Comparison of ENCODE assay signal across 8 cellular contexts in the genomic region with DNA sequence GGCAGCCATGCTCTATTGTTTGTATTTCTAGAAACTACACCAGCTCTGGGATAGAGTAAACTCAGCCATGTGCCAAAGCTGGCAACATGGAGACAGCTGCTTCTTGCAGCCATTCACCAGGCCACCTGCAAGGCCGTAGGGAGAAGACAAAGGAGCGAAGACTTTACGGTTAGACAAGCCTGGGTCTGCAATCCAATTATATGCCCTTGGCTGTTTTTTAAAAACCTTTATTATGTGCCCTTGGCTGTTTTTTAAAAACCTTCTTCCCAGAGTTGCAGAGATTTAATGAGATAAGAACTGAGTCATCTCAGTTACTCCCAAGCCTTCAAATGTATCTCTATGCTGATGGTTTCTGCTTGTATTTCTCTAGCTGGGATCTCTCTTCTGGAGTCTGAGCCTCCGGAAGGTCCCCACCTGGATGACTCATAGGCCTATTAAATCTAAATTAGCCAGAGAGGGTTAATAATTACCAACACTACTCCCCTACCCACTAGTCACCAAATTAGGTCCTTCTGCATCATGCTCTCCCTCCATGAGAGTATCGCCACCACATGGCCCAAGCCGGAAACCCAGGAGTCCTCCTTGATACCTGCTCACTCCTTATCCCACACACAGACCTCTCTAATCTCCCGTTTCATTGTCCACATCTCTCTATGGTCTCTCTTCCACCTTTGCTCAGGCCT. TPM values are rescaled to one million over a fixed set of nuclear protein-coding genes. Genes with fewer than 3 reads are reported as not detected.
DNase-seq lines count a peak whose midpoint lies in the region; ATAC-seq, FAIRE-seq and TF ChIP-seq lines count a peak whose summit lies in the region.

No MANE protein-coding gene starts in this region.

- no peak overlapping the region for H3K4me3 ChIP-seq in A549
- no peak overlapping the region for H3K4me3 ChIP-seq in fibroblast of the aortic adventitia (ENCODE audit: low read depth, low read length)

- ATAC-seq in A549 (peak; percentile 67 to 80), GM18508 (IDR thresholded peaks at IDR 0.05; ENCODE audit: insufficient read depth, unreplicated experiment) (peak; percentile 47)

- H3K27ac ChIP-seq in A549, result peak overlapping the region in 1 of 2 experiments; percentile 37; a peak in 3 of 6 replicates

- no peak for TF ChIP-seq EP300 in A549 (IDR thresholded peaks at IDR 0.05)

- CTCF ChIA-PET in A549 (lab: Yijun Ruan, JAX), result no interaction called here

- 76% methylated on average over 7 of the region's 7 CpGs for WGBS in A549 (ENCODE audit: missing lambda C conversion rate)

- no peaks in the 10 kb centered on the region for H3K9me3 ChIP-seq in A549

- TF ChIP-seq CTCF in A549 (IDR thresholded peaks at IDR 0.05), result 0 out of 3 replicates have a peak, but pooled peaks have one; percentile 10
- TF ChIP-seq CTCF in fibroblast of the aortic adventitia (IDR thresholded peaks at IDR 0.05; ENCODE audit: insufficient read depth, low read length), result peak; percentile 9

- FAIRE-seq in A549 (lab: Jason Lieb, UNC), result no peak

- no peak for TF ChIP-seq POLR2A in A549 (IDR thresholded peaks at IDR 0.05; ENCODE audit: low read length)

- POLR2A ChIA-PET in A549 (lab: Yijun Ruan, JAX), result no interaction called here

- peak overlapping the region; percentile 17; the same call in 1 of the 3 replicates for H3K4me2 ChIP-seq in A549

- H3K4me1 ChIP-seq in A549, result peaks cover 35% of the 10 kb centered on the region

- DNase-seq in A549 (ENCODE audit: low read depth in 1 of 2, low spot score in 1 of 2) (peak in 1 of 2 experiments; percentile 33), NCI-H748 treated with DMSO at 0.1 percent for 48 hours (lab: John Stamatoyannopoulos, UW) (peak; percentile 37), fibroblast of the aortic adventitia (ENCODE audit: low read depth) (no peak), NCI-H187 (lab: John Stamatoyannopoulos, UW) (no peak), SK-N-DZ (ENCODE audit: low spot score) (no peak), activated gamma-delta T cell (lab: John Stamatoyannopoulos, UW) (no peak), NCI-H2107 (lab: John Stamatoyannopoulos, UW) (no peak)

- no peak for TF ChIP-seq RAD21 in A549 (conservative IDR thresholded peaks at IDR 0.05 in 1 of 2, IDR thresholded peaks at IDR 0.05 in 1 of 2)

TF ChIP-seq in A549, 52 proteins besides CTCF, POLR2A, EP300 and RAD21:
- TF ChIP-seq NFE2L2 (conservative IDR thresholded peaks at IDR 0.05; ENCODE audit: low read length), result no peak
- TF ChIP-seq ZNF302 (CRISPR knock-in tag; IDR thresholded peaks at IDR 0.05), result no peak
- TF ChIP-seq, protein P1, sequence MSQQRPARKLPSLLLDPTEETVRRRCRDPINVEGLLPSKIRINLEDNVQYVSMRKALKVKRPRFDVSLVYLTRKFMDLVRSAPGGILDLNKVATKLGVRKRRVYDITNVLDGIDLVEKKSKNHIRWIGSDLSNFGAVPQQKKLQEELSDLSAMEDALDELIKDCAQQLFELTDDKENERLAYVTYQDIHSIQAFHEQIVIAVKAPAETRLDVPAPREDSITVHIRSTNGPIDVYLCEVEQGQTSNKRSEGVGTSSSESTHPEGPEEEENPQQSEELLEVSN (IDR thresholded peaks at IDR 0.05; ENCODE audit: borderline replicate concordance, low read depth), result no peak
- TF ChIP-seq CHD2 (IDR thresholded peaks at IDR 0.05; ENCODE audit: low read length, partially characterized antibody), result no peak
- no peak for TF ChIP-seq HEYL (CRISPR knock-in tag; IDR thresholded peaks at IDR 0.05)
- no peak for TF ChIP-seq FOSL2 (IDR thresholded peaks at IDR 0.05)
- peak; percentile 24; the same call in 1 of the 2 replicates for TF ChIP-seq FOSL2 (CRISPR knock-in tag; IDR thresholded peaks at IDR 0.05)
- TF ChIP-seq, protein P2, sequence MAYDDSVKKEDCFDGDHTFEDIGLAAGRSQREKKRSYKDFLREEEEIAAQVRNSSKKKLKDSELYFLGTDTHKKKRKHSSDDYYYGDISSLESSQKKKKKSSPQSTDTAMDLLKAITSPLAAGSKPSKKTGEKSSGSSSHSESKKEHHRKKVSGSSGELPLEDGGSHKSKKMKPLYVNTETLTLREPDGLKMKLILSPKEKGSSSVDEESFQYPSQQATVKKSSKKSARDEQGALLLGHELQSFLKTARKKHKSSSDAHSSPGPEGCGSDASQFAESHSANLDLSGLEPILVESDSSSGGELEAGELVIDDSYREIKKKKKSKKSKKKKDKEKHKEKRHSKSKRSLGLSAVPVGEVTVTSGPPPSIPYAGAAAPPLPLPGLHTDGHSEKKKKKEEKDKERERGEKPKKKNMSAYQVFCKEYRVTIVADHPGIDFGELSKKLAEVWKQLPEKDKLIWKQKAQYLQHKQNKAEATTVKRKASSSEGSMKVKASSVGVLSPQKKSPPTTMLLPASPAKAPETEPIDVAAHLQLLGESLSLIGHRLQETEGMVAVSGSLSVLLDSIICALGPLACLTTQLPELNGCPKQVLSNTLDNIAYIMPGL (CRISPR knock-in tag; IDR thresholded peaks at IDR 0.05; ENCODE audit: borderline replicate concordance), result no peak
- 0 out of 3 replicates have a peak, but pooled peaks have one; percentile 6 for TF ChIP-seq SMC3 (IDR thresholded peaks at IDR 0.05)

RNA-seq across cellular contexts. Expression of a gene that starts 17.5 kb away (rescaled TPM):
- 0.17 and 0.37 TPM in 2 replicates for polyA plus RNA-seq in A549 (2011; rRNA removed)
- polyA plus RNA-seq in A549 (2012; cell fraction: cytosol; rRNA removed), result 0.03 TPM in 2 replicates
- 0.09 and 0.11 TPM in 2 replicates for polyA plus RNA-seq in A549 (2012; cell fraction: nucleus; rRNA removed)
- polyA plus RNA-seq in A549 (2017; fragmentation: RNase III; extraction: RNeasy Plus Mini Kit Qiagen cat#74134 plus additional on column Dnase treatment), result 0.21 to 0.31 TPM (median 0.27 TPM) in 3 replicates
- 0.29 and 0.58 TPM in 2 replicates for polyA minus RNA-seq in A549 (2011; rRNA and poly(A)+ RNA removed)
- 138 and 203 TPM in 2 replicates for total RNA-seq in fibroblast of the aortic adventitia (ENCODE audit: low replicate concordance)
- polyA plus RNA-seq in SK-N-DZ (2014; cell fraction: cytosol; rRNA removed), result not detected in 2 replicates
- polyA plus RNA-seq in SK-N-DZ (2014; cell fraction: nucleus; rRNA removed), result not detected in 2 replicates
